In the genomic region with DNA sequence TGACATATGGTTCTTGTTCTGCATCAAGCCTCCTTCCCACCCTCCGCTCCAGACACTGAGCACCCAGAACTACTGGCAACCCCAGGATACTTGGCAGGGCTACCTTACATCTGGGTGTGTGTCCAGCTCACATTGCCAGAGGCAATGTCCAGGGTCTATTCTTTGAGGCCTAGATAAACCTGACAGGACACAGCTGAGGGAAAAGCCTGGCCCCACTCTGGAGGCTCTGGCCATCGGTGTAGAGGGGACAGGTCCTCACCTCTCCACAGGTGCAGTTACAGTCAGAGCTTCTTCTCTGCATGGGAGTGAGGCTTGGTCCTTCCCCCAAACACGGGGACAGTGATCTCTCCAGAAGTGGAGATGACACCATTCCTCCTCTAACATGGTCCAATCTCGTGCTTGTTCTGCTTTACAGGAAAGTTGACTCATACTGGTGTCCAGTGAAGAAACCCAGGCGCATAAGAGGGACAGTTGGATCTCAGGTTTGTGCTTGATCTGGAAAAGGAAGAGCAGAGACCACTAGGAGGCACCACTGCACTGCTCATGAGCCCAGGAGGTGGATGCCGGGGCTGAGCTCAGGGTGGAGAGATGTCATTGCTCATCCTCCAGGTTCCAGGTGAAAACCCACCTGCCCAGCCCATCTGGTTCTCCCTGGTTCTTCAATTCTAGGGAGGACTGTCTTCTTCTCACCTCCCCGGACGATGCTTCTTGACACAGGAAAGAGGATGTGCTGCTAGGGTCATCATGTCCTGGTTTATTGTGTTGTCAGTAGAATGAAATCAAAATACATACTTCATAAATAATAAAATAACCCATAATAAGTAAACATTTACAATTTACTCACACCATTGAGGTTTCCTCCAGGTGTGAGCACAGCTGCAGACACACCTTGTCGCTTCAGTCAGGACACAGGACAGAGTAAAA, we compare ENCODE assay signal across 8 cellular contexts. TPM values are rescaled to one million over a fixed set of nuclear protein-coding genes. Genes with fewer than 3 reads are reported as not detected.
DNase-seq lines count a peak whose midpoint lies in the region; ATAC-seq and TF ChIP-seq lines count a peak whose summit lies in the region.

No MANE protein-coding gene starts in this region.

- peaks cover 4% of the 10 kb centered on the region for H3K79me1 ChIP-seq in mesenchymal stem cell (replicated peaks; ENCODE audit: low read length, poor library complexity, severe bottlenecking)

- H3K14ac ChIP-seq in mesenchymal stem cell (ENCODE audit: low read length in 2 of 2) = no peak overlapping the region

- no peak overlapping the region for H3K4ac ChIP-seq in mesenchymal stem cell (ENCODE audit: low read depth in 1 of 2, low read length in 2 of 2)

- H3K9me3 ChIP-seq in mesenchymal stem cell (ENCODE audit: control insufficient read depth, low read length) = no peaks in the 10 kb centered on the region

- H2BK15ac ChIP-seq in mesenchymal stem cell (ENCODE audit: low read depth, poor library complexity, severe bottlenecking) = no peak overlapping the region

- H3K36me3 Mint-ChIP-seq in activated CD4-positive, alpha-beta memory T cell treated with anti-CD3 and anti-CD28 coated beads for 36 hours = no peaks in the 10 kb centered on the region
- H3K36me3 Mint-ChIP-seq in stimulated activated memory B cell treated with anti-CD40 and anti-IgM and Interleukin-4, amounts not matched to agents 10 μg/mL and 1 μg/mL and 100 μg/mL, for 72 hours = peaks cover 7% of the 10 kb centered on the region

- H3K4me3 Mint-ChIP-seq in activated CD4-positive, alpha-beta memory T cell treated with anti-CD3 and anti-CD28 coated beads for 36 hours = no peak overlapping the region
- no peak overlapping the region for H3K4me3 Mint-ChIP-seq in stimulated activated memory B cell treated with anti-CD40 and anti-IgM and Interleukin-4, amounts not matched to agents 10 μg/mL and 1 μg/mL and 100 μg/mL, for 72 hours

- H3K9ac ChIP-seq in mesenchymal stem cell (ENCODE audit: low read length) = peak overlapping the region; percentile 23

- H2AK5ac ChIP-seq in mesenchymal stem cell (ENCODE audit: low read length, severe bottlenecking) = no peak overlapping the region

- H3K36me3 ChIP-seq in mesenchymal stem cell (ENCODE audit: control insufficient read depth in 1 of 2, insufficient read depth in 2 of 2, low read depth in 1 of 2, low read length in 2 of 2) = no peaks in the 10 kb centered on the region

- H3K4me3 ChIP-seq in mesenchymal stem cell (ENCODE audit: insufficient read depth in 1 of 2, low read depth in 1 of 2, low read length in 2 of 2) = no peak overlapping the region

- no peak overlapping the region for H3K23ac ChIP-seq in mesenchymal stem cell (ENCODE audit: low read length in 2 of 2)

- POLR2A ChIA-PET in activated CD4-positive, alpha-beta memory T cell treated with anti-CD3 and anti-CD28 coated beads for 36 hours (lab: Charles Lee) = no interaction called here

- H3K9me3 Mint-ChIP-seq in activated CD4-positive, alpha-beta memory T cell treated with anti-CD3 and anti-CD28 coated beads for 36 hours = no peaks in the 10 kb centered on the region
- no peaks in the 10 kb centered on the region for H3K9me3 Mint-ChIP-seq in stimulated activated memory B cell treated with anti-CD40 and anti-IgM and Interleukin-4, amounts not matched to agents 10 μg/mL and 1 μg/mL and 100 μg/mL, for 72 hours

- H3K4me1 Mint-ChIP-seq in activated CD4-positive, alpha-beta memory T cell treated with anti-CD3 and anti-CD28 coated beads for 36 hours (ENCODE audit: low read depth) = peaks cover 6% of the 10 kb centered on the region
- H3K4me1 Mint-ChIP-seq in stimulated activated memory B cell treated with anti-CD40 and anti-IgM and Interleukin-4, amounts not matched to agents 10 μg/mL and 1 μg/mL and 100 μg/mL, for 72 hours = peaks cover 12% of the 10 kb centered on the region

- no peaks in the 10 kb centered on the region for H3K27me3 ChIP-seq in mesenchymal stem cell (ENCODE audit: control insufficient read depth in 1 of 2, insufficient read depth in 1 of 2, low read length in 2 of 2)

- peaks cover 4% of the 10 kb centered on the region for H3K4me1 ChIP-seq in mesenchymal stem cell (ENCODE audit: control insufficient read depth, insufficient read depth, low read depth, low read length)

- H2BK12ac ChIP-seq in mesenchymal stem cell (ENCODE audit: low read length in 2 of 2) = no peak overlapping the region

- no peak overlapping the region for H3K27ac Mint-ChIP-seq in activated CD4-positive, alpha-beta memory T cell treated with anti-CD3 and anti-CD28 coated beads for 36 hours
- H3K27ac Mint-ChIP-seq in stimulated activated memory B cell treated with anti-CD40 and anti-IgM and Interleukin-4, amounts not matched to agents 10 μg/mL and 1 μg/mL and 100 μg/mL, for 72 hours = no peak overlapping the region

- ATAC-seq in GM19035 (IDR thresholded peaks at IDR 0.05; ENCODE audit: unreplicated experiment) (peak; percentile 64), HG02884 (IDR thresholded peaks at IDR 0.05; ENCODE audit: unreplicated experiment) (no peak)
- ATAC-seq in stimulated activated memory B cell treated with anti-CD40 and anti-IgM and Interleukin-4, amounts not matched to agents 10 μg/mL and 1 μg/mL and 100 μg/mL, for 72 hours = peak; percentile 86

- peak; percentile 81 for TF ChIP-seq CTCF in AG09319 (IDR thresholded peaks at IDR 0.05; ENCODE audit: low read depth, low read length)

- H3K27me3 Mint-ChIP-seq in activated CD4-positive, alpha-beta memory T cell treated with anti-CD3 and anti-CD28 coated beads for 36 hours = no peaks in the 10 kb centered on the region
- no peaks in the 10 kb centered on the region for H3K27me3 Mint-ChIP-seq in stimulated activated memory B cell treated with anti-CD40 and anti-IgM and Interleukin-4, amounts not matched to agents 10 μg/mL and 1 μg/mL and 100 μg/mL, for 72 hours

- no peak overlapping the region for H2AFZ ChIP-seq in mesenchymal stem cell (ENCODE audit: low read depth, low read length)

- CTCF ChIA-PET in activated CD4-positive, alpha-beta memory T cell treated with anti-CD3 and anti-CD28 coated beads for 36 hours (lab: Charles Lee) = interaction anchor here (0.5 to 8.1 kb wide), 27 partner anchors 11 to 323 kb away, joined by 3 to 135 read pairs (median 5); a partner anchor contains a TSS

- intact Hi-C loops in activated CD4-positive, alpha-beta memory T cell treated with anti-CD3 and anti-CD28 coated beads for 36 hours (cut with micrococcal nuclease) = loop anchor here (2.0 kb wide), 2 partner anchors 15 to 97 kb away; no protein-coding TSS in a partner anchor

- no peak overlapping the region for H2BK5ac ChIP-seq in mesenchymal stem cell (ENCODE audit: low read depth, low read length, poor library complexity, severe bottlenecking)

- no peak overlapping the region for H4K8ac ChIP-seq in mesenchymal stem cell (ENCODE audit: low read length)

- no peak overlapping the region for H3K27ac ChIP-seq in mesenchymal stem cell (ENCODE audit: low read length, poor library complexity, severe bottlenecking)

- 39% methylated on average over 6 of the region's 9 CpGs for WGBS in mesenchymal stem cell

- DNase-seq in AG09319 (ENCODE audit: extremely low read depth, low read depth) = peak; percentile 39
- peak; percentile 7 for DNase-seq in NCI-H446 treated with DMSO at 0.1 percent for 48 hours (lab: John Stamatoyannopoulos, UW)
- DNase-seq in activated CD4-positive, alpha-beta memory T cell treated with anti-CD3 and anti-CD28 coated beads for 36 hours = peak; percentile 78
- DNase-seq in effector CD4-positive, alpha-beta T cell = peak; percentile 61
- peak; percentile 61 for DNase-seq in mesenchymal stem cell

- H3K4me2 ChIP-seq in mesenchymal stem cell (ENCODE audit: low read length, poor library complexity, severe bottlenecking) = no peak overlapping the region

- no peak overlapping the region for H2BK120ac ChIP-seq in mesenchymal stem cell (ENCODE audit: low read depth, low read length)

- no peak overlapping the region for H3K18ac ChIP-seq in mesenchymal stem cell (ENCODE audit: low read depth in 1 of 2, low read length in 2 of 2)

- no peak overlapping the region for H4K91ac ChIP-seq in mesenchymal stem cell (ENCODE audit: low read length)

RNA-seq across cellular contexts. Expression of a gene that starts 14.7 kb away (rescaled TPM):
- 100 to 1,000 TPM; 256 to 270 TPM for total RNA-seq in activated CD4-positive, alpha-beta memory T cell treated with anti-CD3 and anti-CD28 coated beads for 36 hours
- 9.7 TPM for polyA plus RNA-seq in mesenchymal stem cell (2013, experiment 1 of 2)
- polyA plus RNA-seq in mesenchymal stem cell (2013, experiment 2 of 2) = 11.2 TPM

RNA-seq across cellular contexts. Expression of a gene that starts 57.0 kb away (rescaled TPM):
- not detected for total RNA-seq in activated CD4-positive, alpha-beta memory T cell treated with anti-CD3 and anti-CD28 coated beads for 36 hours
- not detected for polyA plus RNA-seq in mesenchymal stem cell (2013, experiment 1 of 2)
- polyA plus RNA-seq in mesenchymal stem cell (2013, experiment 2 of 2) = not detected

Comparison
In these comparisons a context has a peak if more than half of its experiments do, and no peak if none do; other contexts are left out.
1. DNase-seq: peak in every context shown above with its lines; median percentile 78 in activated CD4-positive, alpha-beta memory T cell treated with anti-CD3 and anti-CD28 coated beads for 36 hours; 61 in effector CD4-positive, alpha-beta T cell; 61 in mesenchymal stem cell; 39 in AG09319; 7 in NCI-H446 treated with DMSO at 0.1 percent for 48 hours.